1 cellular context compared by ENCODE assay signal in genomic region chr22:23763579-23764331, GRCh38.
A peak's percentile ranks its signal among the peaks of the same experiment; 100 is the strongest.
TF ChIP-seq lines count a peak whose summit lies in the region.

No MANE protein-coding gene starts in this region.

TF ChIP-seq in H1, 55 proteins besides CTCF, POLR2A, EP300 and RAD21:
- TF ChIP-seq CHD1 (IDR thresholded peaks at IDR 0.05; ENCODE audit: low read depth, low read length) (no peak), TAF1 (IDR thresholded peaks at IDR 0.05; ENCODE audit: low read depth, low read length) (0 out of 2 replicates have a peak, but pooled peaks have one; percentile 5), ATF3 (IDR thresholded peaks at IDR 0.05; ENCODE audit: insufficient read depth, low read depth, low read length) (no peak), TEAD4 (IDR thresholded peaks at IDR 0.05; ENCODE audit: low read depth, low read length) (no peak)
